Comparison of ENCODE assay signal across 8 cellular contexts in genomic region chr7:139133335-139134139, GRCh38. TPM values are rescaled to one million over a fixed set of nuclear protein-coding genes. Genes with fewer than 3 reads are reported as not detected.
DNase-seq lines count a peak whose midpoint lies in the region; ATAC-seq and TF ChIP-seq lines count a peak whose summit lies in the region.

No MANE protein-coding gene starts in this region.

- POLR2A ChIA-PET in Caco-2 (lab: Charles Lee), result interaction anchor here (0.6 to 1.3 kb wide), 4 partner anchors 99 to 298 kb away, joined by 3 to 6 read pairs (median 4); partner anchors contain the start of gene LUC7L2

- BruUV-seq in Caco-2 (replicated peaks; lab: Mats Ljungman, UMichigan), result no TSS peak

- H3K9me3 Mint-ChIP-seq in Caco-2 (ENCODE audit: unreplicated experiment) (no peaks in the 10 kb centered on the region), endothelial cell (ENCODE audit: unreplicated experiment) (no peaks in the 10 kb centered on the region)

- ATAC-seq in GM21360 (IDR thresholded peaks at IDR 0.05; ENCODE audit: unreplicated experiment), result peak; percentile 97

- intact Hi-C loops in Caco-2 (cut with micrococcal nuclease; ENCODE audit: unreplicated experiment), result loop anchor here (1.0 to 2.0 kb wide), 2 partner anchors 97 to 207 kb away; partner anchors contain the start of gene UBN2

- CTCF ChIA-PET in Caco-2 (lab: Charles Lee), result interaction anchor here (1.0 to 1.6 kb wide), 4 partner anchors 59 to 247 kb away, joined by 3 to 4 read pairs (median 4); no protein-coding TSS in a partner anchor

- H3K9me3 ChIP-seq in Caco-2, result no peaks in the 10 kb centered on the region
- H3K9me3 ChIP-seq in NT2/D1 (ENCODE audit: insufficient read depth, low read length), result no peaks in the 10 kb centered on the region
- H3K9me3 ChIP-seq in mesodermal cell (ENCODE audit: control insufficient read depth, low read length), result no peaks in the 10 kb centered on the region

- H3K36me3 ChIP-seq in Caco-2 (ENCODE audit: control insufficient read depth, insufficient read depth, low read length) (no peaks in the 10 kb centered on the region), NT2/D1 (ENCODE audit: insufficient read depth, insufficient read length, low read length) (peaks cover 7% of the 10 kb centered on the region), mesodermal cell (ENCODE audit: control insufficient read depth, insufficient read depth, low read length) (no peaks in the 10 kb centered on the region)

- no peak overlapping the region for H3K27ac ChIP-seq in mesodermal cell (ENCODE audit: low read depth, low read length, severe bottlenecking)

- H3K27me3 ChIP-seq in Caco-2 (replicated peaks; ENCODE audit: control insufficient read depth, insufficient read depth, low read length) (no peaks in the 10 kb centered on the region), NT2/D1 (ENCODE audit: insufficient read depth, insufficient read length) (peaks cover 15% of the 10 kb centered on the region)

- 0 to 6% methylated on average over 24 of the region's 36 CpGs for WGBS in mesodermal cell (ENCODE audit: insufficient coverage in 2 of 2), 2 experiments

- H3K4me3 ChIP-seq in Caco-2 (ENCODE audit: low read depth, low read length) (peak overlapping the region; percentile 65), NT2/D1 (ENCODE audit: insufficient read length, low read depth) (peak overlapping the region; percentile 71), mesodermal cell (ENCODE audit: extremely low read depth, insufficient read depth, low read length, poor library complexity, severe bottlenecking) (peak overlapping the region; percentile 53)

- TF ChIP-seq CTCF in Caco-2 (IDR thresholded peaks at IDR 0.05; ENCODE audit: insufficient read depth in 1 of 2, low read depth in 1 of 2, low read length in 1 of 2, severe bottlenecking in 1 of 2, unreplicated experiment in 1 of 2), result no peak
- TF ChIP-seq CTCF in endothelial cell (IDR thresholded peaks at IDR 0.05; ENCODE audit: unreplicated experiment), result no peak

- H3K36me3 Mint-ChIP-seq in Caco-2 (ENCODE audit: insufficient read depth, unreplicated experiment) (no peaks in the 10 kb centered on the region), endothelial cell (ENCODE audit: low read depth, unreplicated experiment) (no peaks in the 10 kb centered on the region)

- peak overlapping the region; percentile 82 for H3K9ac ChIP-seq in NT2/D1 (ENCODE audit: insufficient read length, low read depth)

- H3K4me3 Mint-ChIP-seq in Caco-2 (ENCODE audit: unreplicated experiment) (peak overlapping the region; percentile 91), endothelial cell (ENCODE audit: unreplicated experiment) (peak overlapping the region; percentile 89)

- H3K27me3 Mint-ChIP-seq in Caco-2 (ENCODE audit: insufficient read depth, unreplicated experiment), result no peaks in the 10 kb centered on the region
- H3K27me3 Mint-ChIP-seq in endothelial cell (ENCODE audit: unreplicated experiment), result peaks cover 1% of the 10 kb centered on the region

- H3K4me1 ChIP-seq in Caco-2 (no peaks in the 10 kb centered on the region), NT2/D1 (ENCODE audit: insufficient read depth, insufficient read length) (no peaks in the 10 kb centered on the region), mesodermal cell (ENCODE audit: control insufficient read depth, insufficient read depth, low read length, poor library complexity, severe bottlenecking) (peaks cover 3% of the 10 kb centered on the region)

- peaks cover 8% of the 10 kb centered on the region for H3K4me1 Mint-ChIP-seq in Caco-2 (ENCODE audit: low read depth, unreplicated experiment)
- H3K4me1 Mint-ChIP-seq in endothelial cell (ENCODE audit: unreplicated experiment), result peaks cover 12% of the 10 kb centered on the region

- DNase-seq in Caco-2, result peak; percentile 83 to 86
- peak; percentile 84 for DNase-seq in HT1080 (ENCODE audit: low read depth)
- peak; percentile 83 for DNase-seq in NT2/D1 (ENCODE audit: low read depth, low spot score)
- peak; percentile 66 for DNase-seq in activated CD8-positive, alpha-beta memory T cell treated with anti-CD3 and anti-CD28 coated beads, Interleukin-2, amount 50 U/mL, for 24 hours (ENCODE audit: extremely low read depth)
- DNase-seq in endothelial cell (ENCODE audit: low spot score), result peak; percentile 79
- peak; percentile 77 for DNase-seq in stimulated activated CD8-positive, alpha-beta memory T cell treated with anti-CD3 and anti-CD28 coated beads, Interleukin-15, amount 100 ng/mL, for 1 hour (ENCODE audit: low read depth)

- peak overlapping the region; percentile 86 for H3K27ac Mint-ChIP-seq in Caco-2 (ENCODE audit: unreplicated experiment)
- peak overlapping the region; percentile 40 for H3K27ac Mint-ChIP-seq in endothelial cell (ENCODE audit: unreplicated experiment)

RNA-seq across cellular contexts. Expression of gene ZC3HAV1, which starts 24.0 kb away (rescaled TPM):
- total RNA-seq in Caco-2 (2022), result 30.8 and 30.9 TPM in 2 replicates
- total RNA-seq in HT1080 (2014; rRNA removed; shearing (Covaris generic)), result 26.7 and 28.3 TPM in 2 replicates
- 15.8 and 22.3 TPM in 2 replicates for polyA plus RNA-seq in HT1080 (2015; cell fraction: cytosol; rRNA removed)
- 38.4 and 39.3 TPM in 2 replicates for polyA plus RNA-seq in HT1080 (2015; cell fraction: nucleus; rRNA removed)
- 50.7 TPM for total RNA-seq in endothelial cell (ENCODE audit: unreplicated experiment)
- 14.0 TPM for polyA plus RNA-seq in mesodermal cell (2013, experiment 1 of 2)
- 12.4 TPM for polyA plus RNA-seq in mesodermal cell (2013, experiment 2 of 2)
